Comparison of ENCODE assay signal across 8 cellular contexts in genomic region chr1:41670558-41670957, GRCh38.
A peak's percentile ranks its signal among the peaks of the same experiment; 100 is the strongest.
DNase-seq lines count a peak whose midpoint lies in the region; ATAC-seq, FAIRE-seq and TF ChIP-seq lines count a peak whose summit lies in the region.

No MANE protein-coding gene starts in this region.

- intact Hi-C loops in CD4-positive, alpha-beta memory T cell (cut with micrococcal nuclease), result loop anchor here (5.0 kb wide), 1 partner anchor 142 kb away; no protein-coding TSS in a partner anchor

- no peak overlapping the region for H3K27ac ChIP-seq in CD4-positive, alpha-beta memory T cell (ENCODE audit: low read depth, low read length)
- H3K27ac ChIP-seq in astrocyte (ENCODE audit: low read depth, low read length), result peak overlapping the region; percentile 35

- H3K79me2 ChIP-seq in astrocyte (ENCODE audit: insufficient read depth, low read length), result no peaks in the 10 kb centered on the region

- no peaks in the 10 kb centered on the region for H3K36me3 Mint-ChIP-seq in CD4-positive, alpha-beta memory T cell
- no peaks in the 10 kb centered on the region for H3K36me3 Mint-ChIP-seq in astrocyte (ENCODE audit: low read depth, unreplicated experiment)
- no peaks in the 10 kb centered on the region for H3K36me3 Mint-ChIP-seq in naive thymus-derived CD8-positive, alpha-beta T cell
- peaks cover 2% of the 10 kb centered on the region for H3K36me3 Mint-ChIP-seq in effector memory CD8-positive, alpha-beta T cell (ENCODE audit: insufficient read depth)

- H3K4me1 ChIP-seq in CD4-positive, alpha-beta memory T cell (ENCODE audit: insufficient read depth, low read length), result peaks cover 100% of the 10 kb centered on the region
- H3K4me1 ChIP-seq in astrocyte (ENCODE audit: insufficient read depth, low read length), result peaks cover 54% of the 10 kb centered on the region

- H3K4me3 Mint-ChIP-seq in CD4-positive, alpha-beta memory T cell, result peak overlapping the region in 4 of 8 donors; percentile 2 to 27 (median 10)
- peak overlapping the region; percentile 6 for H3K4me3 Mint-ChIP-seq in astrocyte (ENCODE audit: unreplicated experiment)
- H3K4me3 Mint-ChIP-seq in naive thymus-derived CD8-positive, alpha-beta T cell, result no peak overlapping the region
- no peak overlapping the region for H3K4me3 Mint-ChIP-seq in effector memory CD8-positive, alpha-beta T cell

- H3K9me3 ChIP-seq in CD4-positive, alpha-beta memory T cell (ENCODE audit: control insufficient read depth in 1 of 2, low read length in 2 of 2), result no peaks in the 10 kb centered on the region
- H3K9me3 ChIP-seq in astrocyte (ENCODE audit: insufficient read depth, low read depth, low read length), result no peaks in the 10 kb centered on the region

- POLR2A ChIA-PET in CD4-positive, alpha-beta memory T cell (lab: Charles Lee; ENCODE audit: partially characterized antibody), result interaction anchor here (1.0 to 4.2 kb wide), 2 partner anchors 8 to 14 kb away, joined by 5 to 60 read pairs; no protein-coding TSS in a partner anchor
- POLR2A ChIA-PET in naive thymus-derived CD8-positive, alpha-beta T cell (lab: Charles Lee), result interaction anchor here (0.6 kb wide), 1 partner anchor 257 kb away, joined by 3 read pairs; no protein-coding TSS in a partner anchor

- H3K27me3 Mint-ChIP-seq in CD4-positive, alpha-beta memory T cell, result no peaks in the 10 kb centered on the region
- H3K27me3 Mint-ChIP-seq in astrocyte (ENCODE audit: low read depth, unreplicated experiment), result peaks cover 4% of the 10 kb centered on the region
- H3K27me3 Mint-ChIP-seq in naive thymus-derived CD8-positive, alpha-beta T cell, result no peaks in the 10 kb centered on the region
- no peaks in the 10 kb centered on the region for H3K27me3 Mint-ChIP-seq in effector memory CD8-positive, alpha-beta T cell

- H2AFZ ChIP-seq in astrocyte (ENCODE audit: low read depth, low read length), result no peak overlapping the region

- peak overlapping the region; percentile 57 for H3K4me2 ChIP-seq in astrocyte (ENCODE audit: low read length)

- H3K36me3 ChIP-seq in CD4-positive, alpha-beta memory T cell (ENCODE audit: insufficient read depth, low read length), result no peaks in the 10 kb centered on the region
- no peaks in the 10 kb centered on the region for H3K36me3 ChIP-seq in astrocyte (ENCODE audit: insufficient read depth, low read length)

- H3K27ac Mint-ChIP-seq in CD4-positive, alpha-beta memory T cell, result peak overlapping the region; percentile 14 to 62 (median 33)
- H3K27ac Mint-ChIP-seq in astrocyte (ENCODE audit: unreplicated experiment), result no peak overlapping the region
- peak overlapping the region in 6 of 10 donors; percentile 0 to 67 (median 7) for H3K27ac Mint-ChIP-seq in naive thymus-derived CD8-positive, alpha-beta T cell
- peak overlapping the region in 1 of 2 donors; percentile 6 for H3K27ac Mint-ChIP-seq in effector memory CD8-positive, alpha-beta T cell

- peak overlapping the region; percentile 66 for H3K9ac ChIP-seq in astrocyte (ENCODE audit: low read length)

- H3K9me3 Mint-ChIP-seq in CD4-positive, alpha-beta memory T cell, result peaks cover 0 to 2% (median 0%) of the 10 kb centered on the region in 8 donors
- H3K9me3 Mint-ChIP-seq in astrocyte (ENCODE audit: unreplicated experiment), result no peaks in the 10 kb centered on the region
- no peaks in the 10 kb centered on the region for H3K9me3 Mint-ChIP-seq in naive thymus-derived CD8-positive, alpha-beta T cell
- no peaks in the 10 kb centered on the region for H3K9me3 Mint-ChIP-seq in effector memory CD8-positive, alpha-beta T cell

- no peaks in the 10 kb centered on the region for H4K20me1 ChIP-seq in astrocyte (ENCODE audit: insufficient read depth, low read length)

- peaks cover 81 to 100% (median 92%) of the 10 kb centered on the region in 4 donors for H3K4me1 Mint-ChIP-seq in CD4-positive, alpha-beta memory T cell
- peaks cover 45% of the 10 kb centered on the region for H3K4me1 Mint-ChIP-seq in astrocyte (ENCODE audit: low read depth, unreplicated experiment)
- H3K4me1 Mint-ChIP-seq in naive thymus-derived CD8-positive, alpha-beta T cell, result peaks cover 40 to 94% (median 88%) of the 10 kb centered on the region in 4 donors
- peaks cover 70 to 71% of the 10 kb centered on the region in 2 donors for H3K4me1 Mint-ChIP-seq in effector memory CD8-positive, alpha-beta T cell (ENCODE audit: low read depth in 2 of 2)

- no peaks in the 10 kb centered on the region for H3K27me3 ChIP-seq in CD4-positive, alpha-beta memory T cell (ENCODE audit: insufficient read depth, low read length)
- H3K27me3 ChIP-seq in astrocyte (ENCODE audit: insufficient read depth, low read length), result no peaks in the 10 kb centered on the region

- no peak for ATAC-seq in naive thymus-derived CD8-positive, alpha-beta T cell
- ATAC-seq in effector memory CD8-positive, alpha-beta T cell (replicated peaks), result no peak
- ATAC-seq in GM21528 (IDR thresholded peaks at IDR 0.05; ENCODE audit: low FRiP score, unreplicated experiment) (no peak), GM18511 (IDR thresholded peaks at IDR 0.05; ENCODE audit: unreplicated experiment) (no peak)

- FAIRE-seq in astrocyte (lab: Jason Lieb, UNC), result peak; percentile 65

- CTCF ChIA-PET in CD4-positive, alpha-beta memory T cell (lab: Charles Lee; ENCODE audit: partially characterized antibody), result interaction anchor here (1.7 kb wide), 1 partner anchor 10 kb away, joined by 4 read pairs; no protein-coding TSS in a partner anchor

- TF ChIP-seq CTCF in astrocyte (IDR thresholded peaks at IDR 0.05; ENCODE audit: insufficient read depth, low read depth, low read length), result no peak

- no peak overlapping the region for H3K4me3 ChIP-seq in CD4-positive, alpha-beta memory T cell (ENCODE audit: low read length in 2 of 2)
- H3K4me3 ChIP-seq in astrocyte (ENCODE audit: insufficient read depth, low read depth, low read length), result no peak overlapping the region

- DNase-seq in CD4-positive, alpha-beta memory T cell, result no peak
- DNase-seq in NCI-H226, result peak; percentile 53
- DNase-seq in astrocyte (ENCODE audit: low read depth), result peak; percentile 85
- no peak for DNase-seq in naive thymus-derived CD8-positive, alpha-beta T cell
- DNase-seq in effector memory CD8-positive, alpha-beta T cell, result no peak
- DNase-seq in NCI-H128 (lab: John Stamatoyannopoulos, UW; ENCODE audit: unreplicated experiment), result no peak

Comparison
In these comparisons a context has a peak if more than half of its experiments do, and no peak if none do; other contexts are left out.
1. DNase-seq: peak in NCI-H226 (single experiment) and astrocyte (single experiment); none in CD4-positive, alpha-beta memory T cell (0 of 5), naive thymus-derived CD8-positive, alpha-beta T cell (0 of 10), effector memory CD8-positive, alpha-beta T cell (0 of 3) and NCI-H128 (single experiment).